ENCODE assay signal across 1 cellular context in the genomic region with DNA sequence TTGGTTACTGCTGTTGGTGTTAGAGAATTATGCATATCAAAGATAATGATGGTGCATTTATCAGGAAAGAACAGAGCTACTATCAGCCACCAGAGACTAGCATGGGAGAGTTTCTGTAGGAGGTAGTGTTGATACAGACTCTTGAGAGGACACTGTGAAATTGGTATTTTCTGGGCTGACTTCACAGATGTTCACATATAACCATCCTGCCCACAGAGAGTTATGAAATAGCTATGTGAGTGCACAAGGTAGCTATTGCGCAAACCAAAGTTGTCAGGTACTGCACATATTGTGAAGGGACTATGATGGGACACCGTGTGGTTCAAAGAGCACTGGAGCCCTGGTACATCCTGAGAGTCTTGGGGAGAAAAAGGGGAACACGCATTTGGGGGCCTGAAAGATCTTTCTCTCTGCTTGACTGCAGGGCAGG.
TF ChIP-seq lines count a peak whose summit lies in the region.

No MANE protein-coding gene starts in this region.

TF ChIP-seq in HepG2, 621 proteins besides CTCF, POLR2A, EP300 and RAD21 (continues in another document):
- TF ChIP-seq TP53 (CRISPR knock-in tag; conservative IDR thresholded peaks at IDR 0.05) (no peak), JARID2 (CRISPR knock-in tag; IDR thresholded peaks at IDR 0.05; ENCODE audit: insufficient replicate concordance) (no peak), ZNF839 (CRISPR knock-in tag; IDR thresholded peaks at IDR 0.05; ENCODE audit: borderline replicate concordance) (no peak), HNF4G (IDR thresholded peaks at IDR 0.05; ENCODE audit: borderline replicate concordance, low read depth, low read length) (peak; percentile 64; the same call in 1 of the 2 replicates), HNF4G (CRISPR knock-in tag; IDR thresholded peaks at IDR 0.05; ENCODE audit: borderline replicate concordance, low read depth) (peak; percentile 70), ZBTB1 (CRISPR knock-in tag; IDR thresholded peaks at IDR 0.05; ENCODE audit: borderline replicate concordance) (no peak), ZNF501 (CRISPR knock-in tag; IDR thresholded peaks at IDR 0.05) (no peak), SRY (CRISPR knock-in tag; IDR thresholded peaks at IDR 0.05) (no peak; the same call in 1 of the 2 replicates), ZNF530 (CRISPR knock-in tag; IDR thresholded peaks at IDR 0.05; ENCODE audit: low read depth) (no peak), ISL2 (CRISPR knock-in tag; IDR thresholded peaks at IDR 0.05) (no peak), DNMT1 (CRISPR knock-in tag; IDR thresholded peaks at IDR 0.05) (no peak), ARNTL (CRISPR knock-in tag; IDR thresholded peaks at IDR 0.05) (no peak), MEF2D (CRISPR knock-in tag; IDR thresholded peaks at IDR 0.05) (peak; percentile 41; the same call in 1 of the 2 replicates), JDP2 (CRISPR knock-in tag; IDR thresholded peaks at IDR 0.05; ENCODE audit: borderline replicate concordance) (no peak), BRCA1 (CRISPR knock-in tag; IDR thresholded peaks at IDR 0.05) (no peak), REPIN1 (CRISPR knock-in tag; IDR thresholded peaks at IDR 0.05; ENCODE audit: borderline replicate concordance, low read depth) (peak; percentile 47; the same call in 1 of the 2 replicates), HNRNPL (IDR thresholded peaks at IDR 0.05; ENCODE audit: low read depth, low read length) (no peak), HDAC6 (IDR thresholded peaks at IDR 0.05; ENCODE audit: low read depth, low read length) (no peak), CCDC6 (CRISPR knock-in tag; IDR thresholded peaks at IDR 0.05) (no peak), NR2F6 (IDR thresholded peaks at IDR 0.05) (0 out of 2 replicates have a peak, but pooled peaks have one; percentile 19), NR2F6 (CRISPR knock-in tag; IDR thresholded peaks at IDR 0.05) (peak; percentile 65; the same call in 1 of the 2 replicates), CENPT (CRISPR knock-in tag; IDR thresholded peaks at IDR 0.05; ENCODE audit: low read depth) (no peak), NAIF1 (CRISPR knock-in tag; IDR thresholded peaks at IDR 0.05; ENCODE audit: borderline replicate concordance) (no peak), EED (CRISPR knock-in tag; IDR thresholded peaks at IDR 0.05) (no peak), ZNF768 (CRISPR knock-in tag; IDR thresholded peaks at IDR 0.05) (no peak), CREM (IDR thresholded peaks at IDR 0.05) (peak; percentile 42; the same call in 1 of the 2 replicates), CREM (CRISPR knock-in tag; IDR thresholded peaks at IDR 0.05) (no peak), RAD51 (IDR thresholded peaks at IDR 0.05; ENCODE audit: borderline replicate concordance) (no peak), ATRX (CRISPR knock-in tag; IDR thresholded peaks at IDR 0.05; ENCODE audit: borderline replicate concordance) (no peak), FOXC1 (CRISPR knock-in tag; IDR thresholded peaks at IDR 0.05; ENCODE audit: borderline replicate concordance) (no peak), ZNF598 (CRISPR knock-in tag; IDR thresholded peaks at IDR 0.05; ENCODE audit: borderline replicate concordance) (no peak), ZFP36L1 (CRISPR knock-in tag; IDR thresholded peaks at IDR 0.05) (no peak), SP140L (CRISPR knock-in tag; IDR thresholded peaks at IDR 0.05; ENCODE audit: borderline replicate concordance) (no peak), SOX13 (IDR thresholded peaks at IDR 0.05) (0 out of 2 replicates have a peak, but pooled peaks have one; percentile 40), SOX13 (CRISPR knock-in tag; conservative IDR thresholded peaks at IDR 0.05 in 1 of 2, IDR thresholded peaks at IDR 0.05 in 1 of 2) (peak in 1 of 2 experiments; percentile 76; a peak in 2 of 4 replicates), HOXA5 (CRISPR knock-in tag; IDR thresholded peaks at IDR 0.05) (0 out of 2 replicates have a peak, but pooled peaks have one; percentile 3), NCOA2 (CRISPR knock-in tag; IDR thresholded peaks at IDR 0.05) (peak; percentile 59), ZBTB21 (CRISPR knock-in tag; IDR thresholded peaks at IDR 0.05) (no peak), ZNF234 (CRISPR knock-in tag; conservative IDR thresholded peaks at IDR 0.05) (no peak), PHF21A (CRISPR knock-in tag; IDR thresholded peaks at IDR 0.05) (peak; percentile 85)
- TF ChIP-seq, protein P1, sequence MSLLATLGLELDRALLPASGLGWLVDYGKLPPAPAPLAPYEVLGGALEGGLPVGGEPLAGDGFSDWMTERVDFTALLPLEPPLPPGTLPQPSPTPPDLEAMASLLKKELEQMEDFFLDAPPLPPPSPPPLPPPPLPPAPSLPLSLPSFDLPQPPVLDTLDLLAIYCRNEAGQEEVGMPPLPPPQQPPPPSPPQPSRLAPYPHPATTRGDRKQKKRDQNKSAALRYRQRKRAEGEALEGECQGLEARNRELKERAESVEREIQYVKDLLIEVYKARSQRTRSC (CRISPR knock-in tag; IDR thresholded peaks at IDR 0.05; ENCODE audit: low read depth): no peak
- TF ChIP-seq, protein P2, sequence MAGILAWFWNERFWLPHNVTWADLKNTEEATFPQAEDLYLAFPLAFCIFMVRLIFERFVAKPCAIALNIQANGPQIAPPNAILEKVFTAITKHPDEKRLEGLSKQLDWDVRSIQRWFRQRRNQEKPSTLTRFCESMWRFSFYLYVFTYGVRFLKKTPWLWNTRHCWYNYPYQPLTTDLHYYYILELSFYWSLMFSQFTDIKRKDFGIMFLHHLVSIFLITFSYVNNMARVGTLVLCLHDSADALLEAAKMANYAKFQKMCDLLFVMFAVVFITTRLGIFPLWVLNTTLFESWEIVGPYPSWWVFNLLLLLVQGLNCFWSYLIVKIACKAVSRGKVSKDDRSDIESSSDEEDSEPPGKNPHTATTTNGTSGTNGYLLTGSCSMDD (CRISPR knock-in tag; IDR thresholded peaks at IDR 0.05): no peak
- TF ChIP-seq, protein P3, sequence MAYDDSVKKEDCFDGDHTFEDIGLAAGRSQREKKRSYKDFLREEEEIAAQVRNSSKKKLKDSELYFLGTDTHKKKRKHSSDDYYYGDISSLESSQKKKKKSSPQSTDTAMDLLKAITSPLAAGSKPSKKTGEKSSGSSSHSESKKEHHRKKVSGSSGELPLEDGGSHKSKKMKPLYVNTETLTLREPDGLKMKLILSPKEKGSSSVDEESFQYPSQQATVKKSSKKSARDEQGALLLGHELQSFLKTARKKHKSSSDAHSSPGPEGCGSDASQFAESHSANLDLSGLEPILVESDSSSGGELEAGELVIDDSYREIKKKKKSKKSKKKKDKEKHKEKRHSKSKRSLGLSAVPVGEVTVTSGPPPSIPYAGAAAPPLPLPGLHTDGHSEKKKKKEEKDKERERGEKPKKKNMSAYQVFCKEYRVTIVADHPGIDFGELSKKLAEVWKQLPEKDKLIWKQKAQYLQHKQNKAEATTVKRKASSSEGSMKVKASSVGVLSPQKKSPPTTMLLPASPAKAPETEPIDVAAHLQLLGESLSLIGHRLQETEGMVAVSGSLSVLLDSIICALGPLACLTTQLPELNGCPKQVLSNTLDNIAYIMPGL (CRISPR knock-in tag; IDR thresholded peaks at IDR 0.05; ENCODE audit: borderline replicate concordance in 1 of 2, low read depth in 1 of 2): no peak; a peak in 1 of 4 replicates
- TF ChIP-seq, protein P4, sequence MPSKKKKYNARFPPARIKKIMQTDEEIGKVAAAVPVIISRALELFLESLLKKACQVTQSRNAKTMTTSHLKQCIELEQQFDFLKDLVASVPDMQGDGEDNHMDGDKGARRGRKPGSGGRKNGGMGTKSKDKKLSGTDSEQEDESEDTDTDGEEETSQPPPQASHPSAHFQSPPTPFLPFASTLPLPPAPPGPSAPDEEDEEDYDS (CRISPR knock-in tag; IDR thresholded peaks at IDR 0.05): no peak
- TF ChIP-seq, protein P5, sequence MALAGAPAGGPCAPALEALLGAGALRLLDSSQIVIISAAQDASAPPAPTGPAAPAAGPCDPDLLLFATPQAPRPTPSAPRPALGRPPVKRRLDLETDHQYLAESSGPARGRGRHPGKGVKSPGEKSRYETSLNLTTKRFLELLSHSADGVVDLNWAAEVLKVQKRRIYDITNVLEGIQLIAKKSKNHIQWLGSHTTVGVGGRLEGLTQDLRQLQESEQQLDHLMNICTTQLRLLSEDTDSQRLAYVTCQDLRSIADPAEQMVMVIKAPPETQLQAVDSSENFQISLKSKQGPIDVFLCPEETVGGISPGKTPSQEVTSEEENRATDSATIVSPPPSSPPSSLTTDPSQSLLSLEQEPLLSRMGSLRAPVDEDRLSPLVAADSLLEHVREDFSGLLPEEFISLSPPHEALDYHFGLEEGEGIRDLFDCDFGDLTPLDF (CRISPR knock-in tag; IDR thresholded peaks at IDR 0.05): no peak
- TF ChIP-seq, protein P6, sequence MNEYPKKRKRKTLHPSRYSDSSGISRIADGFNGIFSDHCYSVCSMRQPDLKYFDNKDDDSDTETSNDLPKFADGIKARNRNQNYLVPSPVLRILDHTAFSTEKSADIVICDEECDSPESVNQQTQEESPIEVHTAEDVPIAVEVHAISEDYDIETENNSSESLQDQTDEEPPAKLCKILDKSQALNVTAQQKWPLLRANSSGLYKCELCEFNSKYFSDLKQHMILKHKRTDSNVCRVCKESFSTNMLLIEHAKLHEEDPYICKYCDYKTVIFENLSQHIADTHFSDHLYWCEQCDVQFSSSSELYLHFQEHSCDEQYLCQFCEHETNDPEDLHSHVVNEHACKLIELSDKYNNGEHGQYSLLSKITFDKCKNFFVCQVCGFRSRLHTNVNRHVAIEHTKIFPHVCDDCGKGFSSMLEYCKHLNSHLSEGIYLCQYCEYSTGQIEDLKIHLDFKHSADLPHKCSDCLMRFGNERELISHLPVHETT (CRISPR knock-in tag; conservative IDR thresholded peaks at IDR 0.05): no peak
- TF ChIP-seq, protein P7, sequence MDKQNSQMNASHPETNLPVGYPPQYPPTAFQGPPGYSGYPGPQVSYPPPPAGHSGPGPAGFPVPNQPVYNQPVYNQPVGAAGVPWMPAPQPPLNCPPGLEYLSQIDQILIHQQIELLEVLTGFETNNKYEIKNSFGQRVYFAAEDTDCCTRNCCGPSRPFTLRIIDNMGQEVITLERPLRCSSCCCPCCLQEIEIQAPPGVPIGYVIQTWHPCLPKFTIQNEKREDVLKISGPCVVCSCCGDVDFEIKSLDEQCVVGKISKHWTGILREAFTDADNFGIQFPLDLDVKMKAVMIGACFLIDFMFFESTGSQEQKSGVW (CRISPR knock-in tag; IDR thresholded peaks at IDR 0.05; ENCODE audit: borderline replicate concordance): no peak
- TF ChIP-seq, protein P8, sequence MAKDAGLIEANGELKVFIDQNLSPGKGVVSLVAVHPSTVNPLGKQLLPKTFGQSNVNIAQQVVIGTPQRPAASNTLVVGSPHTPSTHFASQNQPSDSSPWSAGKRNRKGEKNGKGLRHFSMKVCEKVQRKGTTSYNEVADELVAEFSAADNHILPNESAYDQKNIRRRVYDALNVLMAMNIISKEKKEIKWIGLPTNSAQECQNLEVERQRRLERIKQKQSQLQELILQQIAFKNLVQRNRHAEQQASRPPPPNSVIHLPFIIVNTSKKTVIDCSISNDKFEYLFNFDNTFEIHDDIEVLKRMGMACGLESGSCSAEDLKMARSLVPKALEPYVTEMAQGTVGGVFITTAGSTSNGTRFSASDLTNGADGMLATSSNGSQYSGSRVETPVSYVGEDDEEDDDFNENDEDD (CRISPR knock-in tag; IDR thresholded peaks at IDR 0.05; ENCODE audit: borderline replicate concordance): no peak
- TF ChIP-seq, protein P9, sequence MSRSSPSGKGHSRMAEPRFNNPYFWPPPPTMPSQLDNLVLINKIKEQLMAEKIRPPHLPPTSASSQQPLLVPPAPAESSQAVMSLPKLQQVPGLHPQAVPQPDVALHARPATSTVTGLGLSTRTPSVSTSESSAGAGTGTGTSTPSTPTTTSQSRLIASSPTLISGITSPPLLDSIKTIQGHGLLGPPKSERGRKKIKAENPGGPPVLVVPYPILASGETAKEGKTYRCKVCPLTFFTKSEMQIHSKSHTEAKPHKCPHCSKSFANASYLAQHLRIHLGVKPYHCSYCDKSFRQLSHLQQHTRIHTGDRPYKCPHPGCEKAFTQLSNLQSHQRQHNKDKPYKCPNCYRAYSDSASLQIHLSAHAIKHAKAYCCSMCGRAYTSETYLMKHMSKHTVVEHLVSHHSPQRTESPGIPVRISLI (CRISPR knock-in tag; IDR thresholded peaks at IDR 0.05; ENCODE audit: borderline replicate concordance): no peak; the same call in 1 of the 2 replicates
- TF ChIP-seq, protein P10, sequence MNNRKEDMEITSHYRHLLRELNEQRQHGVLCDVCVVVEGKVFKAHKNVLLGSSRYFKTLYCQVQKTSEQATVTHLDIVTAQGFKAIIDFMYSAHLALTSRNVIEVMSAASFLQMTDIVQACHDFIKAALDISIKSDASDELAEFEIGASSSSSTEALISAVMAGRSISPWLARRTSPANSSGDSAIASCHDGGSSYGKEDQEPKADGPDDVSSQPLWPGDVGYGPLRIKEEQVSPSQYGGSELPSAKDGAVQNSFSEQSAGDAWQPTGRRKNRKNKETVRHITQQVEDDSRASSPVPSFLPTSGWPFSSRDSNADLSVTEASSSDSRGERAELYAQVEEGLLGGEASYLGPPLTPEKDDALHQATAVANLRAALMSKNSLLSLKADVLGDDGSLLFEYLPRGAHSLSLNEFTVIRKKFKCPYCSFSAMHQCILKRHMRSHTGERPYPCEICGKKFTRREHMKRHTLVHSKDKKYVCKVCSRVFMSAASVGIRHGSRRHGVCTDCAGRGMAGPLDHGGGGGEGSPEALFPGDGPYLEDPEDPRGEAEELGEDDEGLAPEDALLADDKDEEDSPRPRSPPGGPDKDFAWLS (CRISPR knock-in tag; IDR thresholded peaks at IDR 0.05; ENCODE audit: borderline replicate concordance): no peak
- TF ChIP-seq, protein P11, sequence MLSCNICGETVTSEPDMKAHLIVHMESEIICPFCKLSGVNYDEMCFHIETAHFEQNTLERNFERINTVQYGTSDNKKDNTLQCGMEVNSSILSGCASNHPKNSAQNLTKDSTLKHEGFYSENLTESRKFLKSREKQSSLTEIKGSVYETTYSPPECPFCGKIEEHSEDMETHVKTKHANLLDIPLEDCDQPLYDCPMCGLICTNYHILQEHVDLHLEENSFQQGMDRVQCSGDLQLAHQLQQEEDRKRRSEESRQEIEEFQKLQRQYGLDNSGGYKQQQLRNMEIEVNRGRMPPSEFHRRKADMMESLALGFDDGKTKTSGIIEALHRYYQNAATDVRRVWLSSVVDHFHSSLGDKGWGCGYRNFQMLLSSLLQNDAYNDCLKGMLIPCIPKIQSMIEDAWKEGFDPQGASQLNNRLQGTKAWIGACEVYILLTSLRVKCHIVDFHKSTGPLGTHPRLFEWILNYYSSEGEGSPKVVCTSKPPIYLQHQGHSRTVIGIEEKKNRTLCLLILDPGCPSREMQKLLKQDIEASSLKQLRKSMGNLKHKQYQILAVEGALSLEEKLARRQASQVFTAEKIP (CRISPR knock-in tag; IDR thresholded peaks at IDR 0.05; ENCODE audit: borderline replicate concordance): no peak
- TF ChIP-seq, protein P12, sequence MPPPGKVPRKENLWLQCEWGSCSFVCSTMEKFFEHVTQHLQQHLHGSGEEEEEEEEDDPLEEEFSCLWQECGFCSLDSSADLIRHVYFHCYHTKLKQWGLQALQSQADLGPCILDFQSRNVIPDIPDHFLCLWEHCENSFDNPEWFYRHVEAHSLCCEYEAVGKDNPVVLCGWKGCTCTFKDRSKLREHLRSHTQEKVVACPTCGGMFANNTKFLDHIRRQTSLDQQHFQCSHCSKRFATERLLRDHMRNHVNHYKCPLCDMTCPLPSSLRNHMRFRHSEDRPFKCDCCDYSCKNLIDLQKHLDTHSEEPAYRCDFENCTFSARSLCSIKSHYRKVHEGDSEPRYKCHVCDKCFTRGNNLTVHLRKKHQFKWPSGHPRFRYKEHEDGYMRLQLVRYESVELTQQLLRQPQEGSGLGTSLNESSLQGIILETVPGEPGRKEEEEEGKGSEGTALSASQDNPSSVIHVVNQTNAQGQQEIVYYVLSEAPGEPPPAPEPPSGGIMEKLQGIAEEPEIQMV (CRISPR knock-in tag; IDR thresholded peaks at IDR 0.05; ENCODE audit: low read depth): no peak
